Comparison of ENCODE assay signal across 15 cellular contexts in the genomic region with DNA sequence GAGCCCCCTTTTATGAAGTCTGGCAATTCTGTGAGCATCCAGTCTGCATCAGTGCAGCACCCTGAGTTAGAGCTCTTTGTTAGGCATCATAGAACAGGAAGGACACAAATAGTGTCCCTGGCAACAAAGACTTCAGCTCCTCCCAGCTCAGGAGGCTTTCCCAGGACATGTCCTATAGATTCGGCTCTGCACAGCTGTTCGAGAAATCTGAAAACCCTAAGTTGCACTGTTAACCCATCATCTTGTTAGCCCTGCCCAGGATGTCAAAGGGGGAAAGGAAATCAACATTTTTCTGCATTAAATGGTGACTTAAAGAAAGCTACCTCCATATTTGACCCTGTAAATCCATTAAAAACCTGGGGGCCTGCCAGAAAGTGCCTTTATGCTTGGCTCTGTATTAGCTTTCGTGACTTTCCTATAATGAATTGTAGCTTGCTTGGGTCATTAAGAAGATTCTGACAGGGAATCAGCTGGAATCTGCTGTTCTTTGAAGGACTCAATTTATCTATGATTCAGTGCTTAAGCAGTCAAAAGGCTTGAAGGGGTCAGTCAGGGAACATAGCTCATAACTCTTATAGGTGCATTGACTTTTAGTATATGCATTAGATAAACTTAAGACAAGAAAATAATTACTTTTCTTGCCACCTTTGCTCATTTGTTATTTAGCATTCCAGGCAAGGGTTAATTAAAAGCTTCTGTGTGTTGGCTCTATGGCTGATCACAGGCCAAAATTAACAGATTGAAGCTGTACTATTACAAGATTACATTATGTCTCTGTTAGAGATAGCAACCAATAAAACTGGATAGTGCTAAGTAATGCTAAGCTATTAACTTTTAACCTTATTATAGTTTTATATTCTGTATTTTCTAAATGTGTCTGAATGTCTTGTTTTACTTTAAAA. TPM values are rescaled to one million over a fixed set of nuclear protein-coding genes. Genes with fewer than 3 reads are reported as not detected.
A peak's percentile ranks its signal among the peaks of the same experiment; 100 is the strongest.
DNase-seq lines count a peak whose midpoint lies in the region; ATAC-seq and TF ChIP-seq lines count a peak whose summit lies in the region.
"Had no signal": no experiment of that assay in that cellular context is flagged by ENCODE, and none has a peak within 500 bp of the region (broad histone marks: within the 10 kb centered on the region; RNA-seq: fewer than 3 reads in every experiment).

No MANE protein-coding gene starts in this region.

- no peak for TF ChIP-seq POLR2A in upper lobe of left lung (IDR thresholded peaks at IDR 0.05)

- H3K4me1 ChIP-seq in upper lobe of left lung = no peaks in the 10 kb centered on the region

- peak; percentile 26 to 51 for ATAC-seq in activated naive CD4-positive, alpha-beta T cell treated with anti-CD3 and anti-CD28 coated beads, Interleukin-2, amount 50 U/mL, for 72 hours
- ATAC-seq in GM19351 (IDR thresholded peaks at IDR 0.05; ENCODE audit: unreplicated experiment) = no peak
- no peak for ATAC-seq in upper lobe of left lung (ENCODE audit: low FRiP score in 2 of 2)
- ATAC-seq: effector memory CD8-positive, alpha-beta T cell had no signal

- CTCF ChIA-PET in activated naive CD4-positive, alpha-beta T cell treated with anti-CD3 and anti-CD28 coated beads, Interleukin-2, amount 10 ng/mL, durations not matched to agents 7 days and 5 days (lab: Charles Lee) = interaction anchor here (0.6 to 9.1 kb wide), 19 partner anchors 9 to 1449 kb away, joined by 3 to 112 read pairs (median 4); a partner anchor contains a TSS

- TF ChIP-seq EP300 in upper lobe of left lung (IDR thresholded peaks at IDR 0.05) = no peak

- H3K4me3 Mint-ChIP-seq in activated naive CD4-positive, alpha-beta T cell treated with anti-CD3 and anti-CD28 coated beads, Interleukin-2, amount 10 ng/mL, durations not matched to agents 7 days and 5 days = no peak overlapping the region
- H3K4me3 Mint-ChIP-seq: activated naive CD8-positive, alpha-beta T cell treated with anti-CD3 and anti-CD28 coated beads, Interleukin-2, amount 10 ng/mL, durations not matched to agents 7 days and 5 days; B cell; effector memory CD8-positive, alpha-beta T cell had no signal

- no peak overlapping the region for H3K27ac ChIP-seq in upper lobe of left lung

- no peaks in the 10 kb centered on the region for H3K9me3 ChIP-seq in upper lobe of left lung

- H3K36me3 Mint-ChIP-seq in activated naive CD4-positive, alpha-beta T cell treated with anti-CD3 and anti-CD28 coated beads, Interleukin-2, amount 50 U/mL, for 72 hours = no peaks in the 10 kb centered on the region
- H3K36me3 Mint-ChIP-seq in activated naive CD4-positive, alpha-beta T cell treated with anti-CD3 and anti-CD28 coated beads, Interleukin-2, amount 10 ng/mL, durations not matched to agents 7 days and 5 days = no peaks in the 10 kb centered on the region
- H3K36me3 Mint-ChIP-seq: activated naive CD8-positive, alpha-beta T cell treated with anti-CD3 and anti-CD28 coated beads, Interleukin-2, amount 10 ng/mL, durations not matched to agents 7 days and 5 days had no signal

- H3K36me3 ChIP-seq in upper lobe of left lung = no peaks in the 10 kb centered on the region

- 56 to 72% methylated on average over 2 to 3 of the region's 3 CpGs for WGBS in upper lobe of left lung, 2 donors

- peaks cover 4% of the 10 kb centered on the region for H3K27me3 Mint-ChIP-seq in activated naive CD4-positive, alpha-beta T cell treated with anti-CD3 and anti-CD28 coated beads, Interleukin-2, amount 10 ng/mL, durations not matched to agents 7 days and 5 days

- H3K27me3 ChIP-seq in upper lobe of left lung = no peaks in the 10 kb centered on the region

- no peak overlapping the region for H3K4me3 ChIP-seq in fibroblast of the aortic adventitia (ENCODE audit: low read depth, low read length)
- H3K4me3 ChIP-seq in upper lobe of left lung = no peak overlapping the region

- DNase-seq in activated naive CD4-positive, alpha-beta T cell treated with anti-CD3 and anti-CD28 coated beads, Interleukin-2, amount 50 U/mL, for 72 hours (ENCODE audit: low spot score in 2 of 2) = no peak
- no peak for DNase-seq in activated naive CD4-positive, alpha-beta T cell treated with anti-CD3 and anti-CD28 coated beads, Interleukin-2, amount 10 ng/mL, durations not matched to agents 7 days and 5 days
- peak; percentile 14 for DNase-seq in T1000 (lab: John Stamatoyannopoulos, UW)
- peak; percentile 65 for DNase-seq in fibroblast of the aortic adventitia (ENCODE audit: low read depth)
- peak; percentile 38 for DNase-seq in superior temporal gyrus (ENCODE audit: extremely low spot score)
- DNase-seq in KG1 (lab: John Stamatoyannopoulos, UW) = no peak
- DNase-seq in upper lobe of left lung = no peak
- DNase-seq: activated CD8-positive, alpha-beta memory T cell treated with anti-CD3 and anti-CD28 coated beads for 24 hours; activated naive CD8-positive, alpha-beta T cell treated with anti-CD3 and anti-CD28 coated beads, Interleukin-2, amount 10 ng/mL, durations not matched to agents 7 days and 5 days; effector memory CD8-positive, alpha-beta T cell; NCI-H187 treated with DMSO at 0.1 percent for 48 hours had no signal

- H3K9me3 Mint-ChIP-seq in activated naive CD4-positive, alpha-beta T cell treated with anti-CD3 and anti-CD28 coated beads, Interleukin-2, amount 50 U/mL, for 72 hours = no peaks in the 10 kb centered on the region
- no peaks in the 10 kb centered on the region for H3K9me3 Mint-ChIP-seq in activated naive CD4-positive, alpha-beta T cell treated with anti-CD3 and anti-CD28 coated beads, Interleukin-2, amount 10 ng/mL, durations not matched to agents 7 days and 5 days
- H3K9me3 Mint-ChIP-seq: activated naive CD8-positive, alpha-beta T cell treated with anti-CD3 and anti-CD28 coated beads, Interleukin-2, amount 10 ng/mL, durations not matched to agents 7 days and 5 days; effector memory CD8-positive, alpha-beta T cell had no signal

- H3K4me1 Mint-ChIP-seq in activated naive CD4-positive, alpha-beta T cell treated with anti-CD3 and anti-CD28 coated beads, Interleukin-2, amount 10 ng/mL, durations not matched to agents 7 days and 5 days = peaks cover 20% of the 10 kb centered on the region

- no peak overlapping the region for H3K27ac Mint-ChIP-seq in activated naive CD4-positive, alpha-beta T cell treated with anti-CD3 and anti-CD28 coated beads, Interleukin-2, amount 50 U/mL, for 72 hours
- H3K27ac Mint-ChIP-seq in activated naive CD4-positive, alpha-beta T cell treated with anti-CD3 and anti-CD28 coated beads, Interleukin-2, amount 10 ng/mL, durations not matched to agents 7 days and 5 days = no peak overlapping the region
- H3K27ac Mint-ChIP-seq: activated naive CD8-positive, alpha-beta T cell treated with anti-CD3 and anti-CD28 coated beads, Interleukin-2, amount 10 ng/mL, durations not matched to agents 7 days and 5 days; B cell; effector memory CD8-positive, alpha-beta T cell had no signal

- TF ChIP-seq CTCF in fibroblast of the aortic adventitia (IDR thresholded peaks at IDR 0.05; ENCODE audit: insufficient read depth, low read length) = no peak
- no peak for TF ChIP-seq CTCF in upper lobe of left lung (IDR thresholded peaks at IDR 0.05)

RNA-seq across cellular contexts. Expression of a gene that starts 20.6 kb away (rescaled TPM):
- 1 to 10 TPM; 1.6 to 2.7 TPM for total RNA-seq in activated naive CD4-positive, alpha-beta T cell treated with anti-CD3 and anti-CD28 coated beads, Interleukin-2, amount 50 U/mL, for 72 hours
- total RNA-seq in fibroblast of the aortic adventitia (ENCODE audit: low replicate concordance) = 0.18 TPM in 1 of 2 replicates, not detected in the other
- 1 to 10 TPM in 3 of 6 donors, under 1 TPM in 3; 0.07 to 5.2 (median 0.78) TPM for total RNA-seq in upper lobe of left lung
- total RNA-seq: urinary bladder had no signal

RNA-seq across cellular contexts. Expression of a gene that starts 47.6 kb away (rescaled TPM):
- total RNA-seq in activated naive CD4-positive, alpha-beta T cell treated with anti-CD3 and anti-CD28 coated beads, Interleukin-2, amount 50 U/mL, for 72 hours = under 1 TPM in 1 of 2 donors, not detected in 1; 0.10 TPM
- total RNA-seq in fibroblast of the aortic adventitia (ENCODE audit: low replicate concordance) = 11.4 and 38.3 TPM in 2 replicates
- 10 to 100 TPM; 23.0 to 42.9 (median 24.4) TPM for total RNA-seq in upper lobe of left lung
- total RNA-seq: activated naive CD8-positive, alpha-beta T cell treated with anti-CD3 and anti-CD28 coated beads, Interleukin-2, amount 10 ng/mL, durations not matched to agents 7 days and 5 days; B cell; T-helper 2 cell treated with Interferon-gamma antibody and Interleukin-4, amounts not matched to agents 100 ng/mL and 5 ng/mL, for 36 hours had no signal

Comparison
In these comparisons a context has a peak if more than half of its experiments do, and no peak if none do; other contexts are left out.
1. ATAC-seq: peak in activated naive CD4-positive, alpha-beta T cell treated with anti-CD3 and anti-CD28 coated beads, Interleukin-2, amount 50 U/mL, for 72 hours (2 of 2); none in GM19351 (single experiment) and upper lobe of left lung (0 of 2).
2. DNase-seq: peak in T1000 (single experiment), fibroblast of the aortic adventitia (single experiment) and superior temporal gyrus (single experiment); none in activated naive CD4-positive, alpha-beta T cell treated with anti-CD3 and anti-CD28 coated beads, Interleukin-2, amount 50 U/mL, for 72 hours (0 of 2), activated naive CD4-positive, alpha-beta T cell treated with anti-CD3 and anti-CD28 coated beads, Interleukin-2, amount 10 ng/mL, durations not matched to agents 7 days and 5 days (single experiment), KG1 (single experiment) and upper lobe of left lung (0 of 2).
3. RNA of a gene that starts 47.6 kb away (total RNA-seq): 11.4 to 38.3 TPM in fibroblast of the aortic adventitia and 23.0 to 42.9 TPM in upper lobe of left lung; 0.10 TPM in activated naive CD4-positive, alpha-beta T cell treated with anti-CD3 and anti-CD28 coated beads, Interleukin-2, amount 50 U/mL, for 72 hours; every median in the first group is over 10 times any median in the second.